3 cellular contexts compared by ENCODE assay signal in genomic region chr2:105919826-105920225, GRCh38.
TF ChIP-seq lines count a peak whose summit lies in the region.

No MANE protein-coding gene starts in this region.

TF ChIP-seq in SK-N-SH, 30 proteins besides CTCF, POLR2A, EP300 and RAD21 (continued from another document):
- TF ChIP-seq TAF1 (IDR thresholded peaks at IDR 0.05; ENCODE audit: borderline replicate concordance, low read depth, low read length) (no peak), ZBTB33 (IDR thresholded peaks at IDR 0.05; ENCODE audit: borderline replicate concordance, low read depth) (no peak), GATA2 (CRISPR knock-in tag; IDR thresholded peaks at IDR 0.05) (no peak), MEF2A (IDR thresholded peaks at IDR 0.05; ENCODE audit: borderline replicate concordance, low read depth) (no peak), MXI1 (IDR thresholded peaks at IDR 0.05; ENCODE audit: low read depth, low read length) (no peak), CHD2 (IDR thresholded peaks at IDR 0.05; ENCODE audit: low read length, partially characterized antibody) (no peak), TCF12 (IDR thresholded peaks at IDR 0.05) (no peak)

TF ChIP-seq in SK-N-SH treated with all-trans-retinoic acid at 6 μM for 48 hours, 23 proteins besides CTCF, POLR2A, EP300 and RAD21 (continued from another document):
- TF ChIP-seq TSHZ2 (CRISPR knock-in tag; IDR thresholded peaks at IDR 0.05) (no peak), TOX (CRISPR knock-in tag; IDR thresholded peaks at IDR 0.05; ENCODE audit: borderline replicate concordance) (no peak), PATZ1 (CRISPR knock-in tag; IDR thresholded peaks at IDR 0.05; ENCODE audit: borderline replicate concordance) (no peak), CSRNP3 (CRISPR knock-in tag; IDR thresholded peaks at IDR 0.05) (no peak), OSR1 (CRISPR knock-in tag; IDR thresholded peaks at IDR 0.05) (no peak)

TF ChIP-seq in H1, 55 proteins besides CTCF, POLR2A, EP300 and RAD21 (continued from another document):
- TF ChIP-seq KDM1A (IDR thresholded peaks at IDR 0.05; ENCODE audit: borderline replicate concordance, low read length) (no peak), JUND (IDR thresholded peaks at IDR 0.05; ENCODE audit: low read length) (no peak), BCL11A (IDR thresholded peaks at IDR 0.05; ENCODE audit: low read depth in 2 of 2, low read length in 2 of 2) (no peak)
